23 cellular contexts compared by ENCODE assay signal in the genomic region with DNA sequence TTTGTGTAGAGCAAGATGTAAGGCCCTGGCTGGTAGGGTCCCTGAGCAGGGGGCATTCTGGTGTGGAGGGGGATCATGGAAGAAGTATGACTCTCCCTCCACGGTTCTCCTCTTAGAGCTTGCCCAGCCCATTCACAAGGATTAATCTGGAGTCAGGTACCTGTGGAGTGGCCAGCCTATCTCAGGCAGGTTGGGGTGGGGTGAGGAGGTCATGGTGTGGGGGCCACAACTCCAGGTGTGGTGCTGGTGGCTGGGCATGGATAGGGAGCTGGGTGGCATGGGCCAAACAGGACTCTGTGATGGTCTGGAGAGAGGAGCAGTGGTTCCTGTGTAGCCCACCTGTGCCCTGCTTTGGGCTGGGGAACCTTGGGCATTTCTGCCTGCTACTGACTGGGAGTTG. TPM values are rescaled to one million over a fixed set of nuclear protein-coding genes. Genes with fewer than 3 reads are reported as not detected.
DNase-seq lines count a peak whose midpoint lies in the region; FAIRE-seq and TF ChIP-seq lines count a peak whose summit lies in the region.
"Had no signal": no experiment of that assay in that cellular context is flagged by ENCODE, and none has a peak within 500 bp of the region (broad histone marks: within the 10 kb centered on the region; RNA-seq: fewer than 3 reads in every experiment).

No MANE protein-coding gene starts in this region.

- no peaks in the 10 kb centered on the region for H3K9me3 Mint-ChIP-seq in osteocyte (ENCODE audit: unreplicated experiment)
- H3K9me3 Mint-ChIP-seq: activated T-helper 17 cell treated with anti-CD3 and anti-CD28 coated beads, Interleukin-2, amount 50 U/mL, for 72 hours; IgD-negative memory B cell; mesothelial cell of epicardium; naive thymus-derived CD8-positive, alpha-beta T cell; stimulated activated effector memory CD8-positive, alpha-beta T cell treated with anti-CD3 and anti-CD28 coated beads, Interleukin-12 subunit alpha, Interleukin-12 subunit beta, amount 100 ng/mL, for 72 hours had no signal

- no peaks in the 10 kb centered on the region for H3K36me3 Mint-ChIP-seq in osteocyte (ENCODE audit: unreplicated experiment)
- H3K36me3 Mint-ChIP-seq: IgD-negative memory B cell; mesothelial cell of epicardium; naive thymus-derived CD8-positive, alpha-beta T cell; stimulated activated effector memory CD8-positive, alpha-beta T cell treated with anti-CD3 and anti-CD28 coated beads, Interleukin-12 subunit alpha, Interleukin-12 subunit beta, amount 100 ng/mL, for 72 hours had no signal

- no peak for FAIRE-seq in kidney (lab: Jason Lieb, UNC)
- FAIRE-seq: A204.1 had no signal

- peak overlapping the region; percentile 97 for H3K27ac Mint-ChIP-seq in osteocyte (ENCODE audit: unreplicated experiment)
- H3K27ac Mint-ChIP-seq: activated CD8-positive, alpha-beta T cell treated with anti-CD3 and anti-CD28 coated beads, Interleukin-2, amount 10 ng/mL, durations not matched to agents 7 days and 5 days; activated T-helper 17 cell treated with anti-CD3 and anti-CD28 coated beads, Interleukin-2, amount 50 U/mL, for 72 hours; IgD-negative memory B cell; stimulated activated effector memory CD8-positive, alpha-beta T cell treated with anti-CD3 and anti-CD28 coated beads, Interleukin-12 subunit alpha, Interleukin-12 subunit beta, amount 100 ng/mL, for 72 hours had no signal

- peak overlapping the region in 10 of 11 experiments; percentile 14 to 99 (median 72); a peak in 19 of 22 replicates for H3K4me2 ChIP-seq in BLaER1 treated with 17β-estradiol and CSF1 and Interleukin-3, amounts not matched to agents 10 nM and 100 nM
- 0 out of 2 replicates have a peak overlapping the region, but pooled peaks have one; percentile 23 for H3K4me2 ChIP-seq in OCI-LY7 (ENCODE audit: low read length)
- H3K4me2 ChIP-seq: SK-N-SH had no signal

- H3K9me3 ChIP-seq in BLaER1 treated with 17β-estradiol and CSF1 and Interleukin-3, amounts not matched to agents 10 nM and 100 nM (replicated peaks in 1 of 11): no peaks in the 10 kb centered on the region
- H3K9me3 ChIP-seq in OCI-LY7 (ENCODE audit: low read length) (no peaks in the 10 kb centered on the region), kidney (ENCODE audit: control insufficient read depth in 1 of 2, low read length in 2 of 2) (no peaks in the 10 kb centered on the region)
- H3K9me3 ChIP-seq: left ventricle myocardium inferior, SK-N-SH had no signal

- BruUV-seq in OCI-LY7 (replicated peaks; lab: Mats Ljungman, UMichigan): no TSS peak

- no peak overlapping the region for H2AFZ ChIP-seq in OCI-LY7 (ENCODE audit: low read length)

- TF ChIP-seq CTCF in OCI-LY7 (conservative IDR thresholded peaks at IDR 0.05; ENCODE audit: low read length) (no peak), dorsolateral prefrontal cortex (IDR thresholded peaks at IDR 0.05 in 54 of 56, conservative IDR thresholded peaks at IDR 0.05 in 2 of 56; ENCODE audit: low read depth in 1 of 56, partially characterized antibody in 56 of 56) (no peak), osteocyte (IDR thresholded peaks at IDR 0.05) (no peak), kidney (IDR thresholded peaks at IDR 0.05; ENCODE audit: borderline replicate concordance, extremely low read depth, insufficient read depth) (no peak)

- H3K9me2 ChIP-seq in OCI-LY7 (ENCODE audit: insufficient read depth, low read length): no peaks in the 10 kb centered on the region
- H3K9me2 ChIP-seq: SK-N-SH had no signal

- no peaks in the 10 kb centered on the region for H3K79me2 ChIP-seq in OCI-LY7 (ENCODE audit: insufficient read depth, low read depth, low read length)

- H4K20me1 ChIP-seq in BLaER1 treated with 17β-estradiol and CSF1 and Interleukin-3, amounts not matched to agents 10 nM and 100 nM: no peaks in the 10 kb centered on the region
- H4K20me1 ChIP-seq in OCI-LY7 (ENCODE audit: insufficient read depth, low read length): no peaks in the 10 kb centered on the region

- H3K4me1 ChIP-seq in BLaER1 treated with 17β-estradiol and CSF1 and Interleukin-3, amounts not matched to agents 10 nM and 100 nM: peaks cover 28 to 82% (median 69%) of the 10 kb centered on the region in 10 experiments
- H3K4me1 ChIP-seq in OCI-LY7 (ENCODE audit: insufficient read depth, low read length, poor library complexity, severe bottlenecking) (peaks cover 45% of the 10 kb centered on the region), kidney (ENCODE audit: control insufficient read depth in 1 of 2, insufficient read depth in 1 of 2, low read depth in 1 of 2, low read length in 2 of 2) (peaks cover 0 to 5% of the 10 kb centered on the region in 2 donors)

- no peak overlapping the region for H3K4me3 ChIP-seq in BLaER1 treated with 17β-estradiol and CSF1 and Interleukin-3, amounts not matched to agents 10 nM and 100 nM
- H3K4me3 ChIP-seq in OCI-LY7 (ENCODE audit: low read depth, low read length, poor library complexity, severe bottlenecking): no peak overlapping the region
- H3K4me3 ChIP-seq in dorsolateral prefrontal cortex: no peak overlapping the region
- no peak overlapping the region for H3K4me3 ChIP-seq in kidney (ENCODE audit: low read length in 2 of 2)

- H3K4me3 Mint-ChIP-seq in osteocyte (ENCODE audit: unreplicated experiment): no peak overlapping the region
- H3K4me3 Mint-ChIP-seq: activated CD8-positive, alpha-beta T cell treated with anti-CD3 and anti-CD28 coated beads, Interleukin-2, amount 10 ng/mL, durations not matched to agents 7 days and 5 days; activated T-helper 17 cell treated with anti-CD3 and anti-CD28 coated beads, Interleukin-2, amount 50 U/mL, for 72 hours; IgD-negative memory B cell; mesothelial cell of epicardium; naive thymus-derived CD8-positive, alpha-beta T cell; stimulated activated effector memory CD8-positive, alpha-beta T cell treated with anti-CD3 and anti-CD28 coated beads, Interleukin-12 subunit alpha, Interleukin-12 subunit beta, amount 100 ng/mL, for 72 hours had no signal

- H3K9ac ChIP-seq in BLaER1 treated with 17β-estradiol and CSF1 and Interleukin-3, amounts not matched to agents 10 nM and 100 nM: peak overlapping the region in 2 of 11 experiments; percentile 34 to 38; a peak in 1 of 22 replicates
- no peak overlapping the region for H3K9ac ChIP-seq in kidney (ENCODE audit: low read length in 2 of 2)
- H3K9ac ChIP-seq: SK-N-SH had no signal

- H3K4me1 Mint-ChIP-seq in osteocyte (ENCODE audit: unreplicated experiment): peaks cover 46% of the 10 kb centered on the region

- H3K36me3 ChIP-seq in BLaER1 treated with 17β-estradiol and CSF1 and Interleukin-3, amounts not matched to agents 10 nM and 100 nM: no peaks in the 10 kb centered on the region
- H3K36me3 ChIP-seq in OCI-LY7 (ENCODE audit: insufficient read depth, low read length) (no peaks in the 10 kb centered on the region), kidney (ENCODE audit: control insufficient read depth in 1 of 2, insufficient read depth in 2 of 2, low read length in 2 of 2) (no peaks in the 10 kb centered on the region)
- H3K36me3 ChIP-seq: brain microvascular endothelial cell, left ventricle myocardium inferior had no signal

- CTCF ChIA-PET in OCI-LY7 (lab: Charles Lee; ENCODE audit: unreplicated experiment): interaction anchor here (8.0 kb wide), 1 partner anchor 32 kb away, joined by 48 read pairs; the partner anchor contains the start of gene TMCC2

- H3K27me3 Mint-ChIP-seq in osteocyte (ENCODE audit: unreplicated experiment): no peaks in the 10 kb centered on the region
- H3K27me3 Mint-ChIP-seq: activated T-helper 17 cell treated with anti-CD3 and anti-CD28 coated beads, Interleukin-2, amount 50 U/mL, for 72 hours; IgD-negative memory B cell had no signal

- H3K27ac ChIP-seq in BLaER1 treated with 17β-estradiol and CSF1 and Interleukin-3, amounts not matched to agents 10 nM and 100 nM: peak overlapping the region in 9 of 11 experiments; percentile 13 to 63 (median 50); a peak in 14 of 22 replicates
- H3K27ac ChIP-seq in OCI-LY7 (ENCODE audit: low read depth, low read length, poor library complexity, severe bottlenecking) (no peak overlapping the region), dorsolateral prefrontal cortex (peak overlapping the region; percentile 26 to 100 (median 97)), kidney (ENCODE audit: low read depth in 2 of 2, low read length in 2 of 2) (no peak overlapping the region)

- intact Hi-C loops in OCI-LY7 (cut with micrococcal nuclease; ENCODE audit: unreplicated experiment): loop anchor here (5.0 to 10.0 kb wide), 2 partner anchors 138 to 195 kb away; partner anchors contain the start of gene RBBP5
- intact Hi-C loops in dorsolateral prefrontal cortex (cut with DNase I): loop anchor here (5.0 to 10.0 kb wide), 5 partner anchors 48 to 275 kb away; partner anchors contain the start of genes DSTYK (in 1 of the 2) and RBBP5 (in 1 of the 2)
- intact Hi-C loops in kidney (cut with DNase I): loop anchor here (10.0 kb wide), 2 partner anchors 125 to 275 kb away; no protein-coding TSS in a partner anchor

- no peak for DNase-seq in OCI-LY7 (ENCODE audit: low spot score)
- DNase-seq in dorsolateral prefrontal cortex: no peak
- DNase-seq in osteocyte (ENCODE audit: extremely low spot score, unreplicated experiment): no peak
- no peak for DNase-seq in glomerular visceral epithelial cell (ENCODE audit: extremely low spot score)
- no peak for DNase-seq in kidney
- no peak for DNase-seq in pons (ENCODE audit: low spot score)
- DNase-seq in NK-92 (lab: John Stamatoyannopoulos, UW; ENCODE audit: unreplicated experiment): no peak
- DNase-seq: activated CD8-positive, alpha-beta T cell treated with anti-CD3 and anti-CD28 coated beads, Interleukin-2, amount 10 ng/mL, durations not matched to agents 7 days and 5 days; activated naive CD4-positive, alpha-beta T cell treated with anti-CD3 and anti-CD28 coated beads, Interleukin-2, amount 50 U/mL, for 16 hours; brain microvascular endothelial cell; naive thymus-derived CD8-positive, alpha-beta T cell; NCI-H1048; occipital lobe; SK-N-SH; stimulated activated CD4-positive, alpha-beta T cell treated with anti-CD3 and anti-CD28 coated beads, Interleukin-15, amount 100 ng/mL, for 24 hours; T-helper 2 cell had no signal

- peaks cover 0 to 26% (median 7%) of the 10 kb centered on the region in 11 experiments; a peak in 13 of 22 replicates for H3K27me3 ChIP-seq in BLaER1 treated with 17β-estradiol and CSF1 and Interleukin-3, amounts not matched to agents 10 nM and 100 nM
- H3K27me3 ChIP-seq in dorsolateral prefrontal cortex: no peaks in the 10 kb centered on the region
- H3K27me3 ChIP-seq: brain microvascular endothelial cell had no signal

- POLR2A ChIA-PET in OCI-LY7 (lab: Charles Lee): interaction anchor here (0.6 to 1.8 kb wide), 4 partner anchors 30 to 71 kb away, joined by 3 to 9 read pairs (median 4); no protein-coding TSS in a partner anchor

RNA-seq across cellular contexts. Expression of gene TMCC2, which starts 32.3 kb away (rescaled TPM):
- 7.0 and 7.8 TPM in 2 replicates for total RNA-seq in OCI-LY7 (2014; rRNA removed; shearing (Covaris generic))
- total RNA-seq in OCI-LY7 (2022) (5.2 and 6.2 TPM in 2 replicates), dorsolateral prefrontal cortex (100 to 1,000 TPM in 42 of 120 experiments, 10 to 100 TPM in 78; 52.9 to 143 (median 93.9) TPM), osteocyte (3.4 and 4.7 TPM in 2 replicates), kidney (1.3 TPM)
- 3.5 TPM for polyA plus RNA-seq in kidney (ENCODE audit: insufficient read depth, low read depth, low replicate concordance)

RNA-seq across cellular contexts. Expression of gene DSTYK, which starts 48.5 kb away (rescaled TPM):
- 4.7 and 5.0 TPM in 2 replicates for total RNA-seq in OCI-LY7 (2014; rRNA removed; shearing (Covaris generic))
- total RNA-seq in OCI-LY7 (2022): 6.6 TPM in 2 replicates
- total RNA-seq in dorsolateral prefrontal cortex: 10 to 100 TPM; 28.0 to 49.3 (median 39.9) TPM
- total RNA-seq in osteocyte: 15.3 and 15.6 TPM in 2 replicates
- total RNA-seq in kidney: 17.8 TPM
- polyA plus RNA-seq in kidney (ENCODE audit: insufficient read depth, low read depth, low replicate concordance): 5.6 TPM

Comparison
In these comparisons a context has a peak if more than half of its experiments do, and no peak if none do; other contexts are left out.
1. H3K27ac ChIP-seq: peak in BLaER1 treated with 17β-estradiol and CSF1 and Interleukin-3, amounts not matched to agents 10 nM and 100 nM (9 of 11) and dorsolateral prefrontal cortex (59 of 59); none in OCI-LY7 (single experiment) and kidney (0 of 2).